Comparison of ENCODE assay signal across 20 cellular contexts in genomic region chr4:145839151-145839550, GRCh38.
DNase-seq lines count a peak whose midpoint lies in the region; ATAC-seq and TF ChIP-seq lines count a peak whose summit lies in the region.
"Had no signal": no experiment of that assay in that cellular context is flagged by ENCODE, and none has a peak within 500 bp of the region (broad histone marks: within the 10 kb centered on the region; RNA-seq: fewer than 3 reads in every experiment).

No MANE protein-coding gene starts in this region.

- TF ChIP-seq POLR2A in spleen (IDR thresholded peaks at IDR 0.05): no peak

- H3K4me1 Mint-ChIP-seq in stimulated activated naive CD8-positive, alpha-beta T cell treated with anti-CD3 and anti-CD28 coated beads, Interleukin-15, amount 100 ng/mL, for 72 hours: peaks cover 22% of the 10 kb centered on the region

- no peaks in the 10 kb centered on the region for H3K9me3 Mint-ChIP-seq in stimulated activated naive CD8-positive, alpha-beta T cell treated with anti-CD3 and anti-CD28 coated beads, Interleukin-15, amount 100 ng/mL, for 72 hours
- H3K9me3 Mint-ChIP-seq: dendritic cell treated with granulocyte-macrophage colony-stimulating factor and Interleukin-4, amounts not matched to agents 40 ng/mL and 50 ng/mL, for 4 days had no signal

- H3K27ac Mint-ChIP-seq in stimulated activated naive CD8-positive, alpha-beta T cell treated with anti-CD3 and anti-CD28 coated beads, Interleukin-15, amount 100 ng/mL, for 72 hours: no peak overlapping the region
- H3K27ac Mint-ChIP-seq: dendritic cell treated with granulocyte-macrophage colony-stimulating factor and Interleukin-4, amounts not matched to agents 40 ng/mL and 50 ng/mL, for 4 days; T-helper 17 cell had no signal

- H3K27ac ChIP-seq in cingulate gyrus (ENCODE audit: low read depth, low read length) (peak overlapping the region; percentile 1), spleen (no peak overlapping the region), psoas muscle (no peak overlapping the region)
- H3K27ac ChIP-seq: ascending aorta, epithelial cell of prostate, GM23248, ovary, upper lobe of left lung had no signal

- no peak overlapping the region for H3K4me3 Mint-ChIP-seq in stimulated activated naive CD8-positive, alpha-beta T cell treated with anti-CD3 and anti-CD28 coated beads, Interleukin-15, amount 100 ng/mL, for 72 hours
- H3K4me3 Mint-ChIP-seq: dendritic cell treated with granulocyte-macrophage colony-stimulating factor and Interleukin-4, amounts not matched to agents 40 ng/mL and 50 ng/mL, for 4 days; T-helper 17 cell had no signal

- H3K9me3 ChIP-seq in spleen: no peaks in the 10 kb centered on the region
- H3K9me3 ChIP-seq in psoas muscle: no peaks in the 10 kb centered on the region
- H3K9me3 ChIP-seq: ascending aorta, Caco-2, ovary, upper lobe of left lung had no signal

- no peak for ATAC-seq in Right ventricle myocardium superior (ENCODE audit: poor library complexity)
- no peak for ATAC-seq in stimulated activated naive CD8-positive, alpha-beta T cell treated with anti-CD3 and anti-CD28 coated beads, Interleukin-15, amount 100 ng/mL, for 72 hours
- no peak for ATAC-seq in psoas muscle
- ATAC-seq: T-helper 17 cell had no signal

- H3K4me1 ChIP-seq in spleen: peaks cover 2 to 26% (median 9%) of the 10 kb centered on the region in 6 donors
- H3K4me1 ChIP-seq in psoas muscle: no peaks in the 10 kb centered on the region
- H3K4me1 ChIP-seq: ascending aorta, Caco-2, upper lobe of left lung had no signal

- WGBS in spleen, 5 donors: 79 to 88% (median 86%) methylated on average over 10 of the region's 10 CpGs
- WGBS in psoas muscle, 3 donors: 89 to 92% (median 89%) methylated on average over 10 of the region's 10 CpGs

- no peaks in the 10 kb centered on the region for H3K27me3 Mint-ChIP-seq in stimulated activated naive CD8-positive, alpha-beta T cell treated with anti-CD3 and anti-CD28 coated beads, Interleukin-15, amount 100 ng/mL, for 72 hours
- H3K27me3 Mint-ChIP-seq: dendritic cell treated with granulocyte-macrophage colony-stimulating factor and Interleukin-4, amounts not matched to agents 40 ng/mL and 50 ng/mL, for 4 days; T-helper 17 cell had no signal

- H3K4me3 ChIP-seq in spleen (no peak overlapping the region), psoas muscle (no peak overlapping the region)
- H3K4me3 ChIP-seq: ascending aorta, GM23248, ovary, upper lobe of left lung had no signal

- DNase-seq in RPMI7951 (ENCODE audit: low read depth): peak; percentile 90
- DNase-seq in iris pigment epithelial cell (ENCODE audit: low read depth): peak; percentile 67
- DNase-seq in superior temporal gyrus (ENCODE audit: extremely low spot score): peak; percentile 65
- no peak for DNase-seq in Right ventricle myocardium superior
- no peak for DNase-seq in spleen
- DNase-seq in stimulated activated naive CD8-positive, alpha-beta T cell treated with anti-CD3 and anti-CD28 coated beads, Interleukin-15, amount 100 ng/mL, for 72 hours: no peak
- DNase-seq in psoas muscle: no peak
- DNase-seq: Caco-2; GM23248; NCI-H1105 treated with DMSO at 0.1 percent for 48 hours; NCI-H526; ovary; SIG-M5; stimulated activated naive CD4-positive, alpha-beta T cell treated with Interleukin-2 at 50 U/mL for 16 hours; T-helper 17 cell had no signal

- no peaks in the 10 kb centered on the region for H3K27me3 ChIP-seq in spleen (replicated peaks in 1 of 7)
- no peaks in the 10 kb centered on the region for H3K27me3 ChIP-seq in psoas muscle (ENCODE audit: insufficient read depth in 3 of 3, low read length in 2 of 3)
- H3K27me3 ChIP-seq: ascending aorta, ovary, upper lobe of left lung had no signal

- TF ChIP-seq CTCF in spleen (IDR thresholded peaks at IDR 0.05 in 8 of 11, conservative IDR thresholded peaks at IDR 0.05 in 3 of 11) (no peak), psoas muscle (IDR thresholded peaks at IDR 0.05) (no peak)

- H3K36me3 ChIP-seq in spleen: peaks cover 0 to 18% (median 0%) of the 10 kb centered on the region in 6 donors
- peaks cover 0 to 9% of the 10 kb centered on the region in 2 donors for H3K36me3 ChIP-seq in psoas muscle (ENCODE audit: insufficient read depth in 1 of 2, low read depth in 1 of 2)
- H3K36me3 ChIP-seq: ovary had no signal

- intact Hi-C loops in Right ventricle myocardium superior (cut with DNase I): no loop called here
- intact Hi-C loops in spleen (cut with DNase I; ENCODE audit: low total_unique reads): no loop called here
- intact Hi-C loops in psoas muscle (cut with DNase I): no loop called here

Comparison
In these comparisons a context has a peak if more than half of its experiments do, and no peak if none do; other contexts are left out.
1. DNase-seq: peak in RPMI7951 (single experiment), iris pigment epithelial cell (single experiment) and superior temporal gyrus (single experiment); none in Right ventricle myocardium superior (single experiment), spleen (single experiment), stimulated activated naive CD8-positive, alpha-beta T cell treated with anti-CD3 and anti-CD28 coated beads, Interleukin-15, amount 100 ng/mL, for 72 hours (0 of 2) and psoas muscle (0 of 2).